Comparison of ENCODE assay signal across 15 cellular contexts in the genomic region with DNA sequence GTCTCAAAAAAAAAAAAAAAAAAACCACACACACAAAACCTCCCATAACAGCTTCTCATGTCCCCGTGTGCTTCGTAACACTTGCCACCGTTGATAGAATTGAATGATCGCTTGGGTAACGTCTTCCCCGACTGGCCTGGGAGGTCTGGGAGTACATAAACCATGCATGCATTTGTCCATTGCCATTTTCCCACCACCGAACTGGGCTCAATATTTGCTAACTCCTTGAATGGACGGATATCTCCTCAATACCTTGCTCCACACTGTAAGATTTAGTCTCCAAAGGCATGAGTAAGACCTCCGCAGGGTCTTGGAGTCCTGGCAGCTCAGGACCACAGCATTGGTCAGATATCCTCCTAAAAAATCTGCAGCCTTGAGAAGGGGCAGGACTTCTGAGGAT. TPM values are rescaled to one million over a fixed set of nuclear protein-coding genes. Genes with fewer than 3 reads are reported as not detected.
"Had no signal": no experiment of that assay in that cellular context is flagged by ENCODE, and none has a peak within 500 bp of the region (broad histone marks: within the 10 kb centered on the region; RNA-seq: fewer than 3 reads in every experiment).

No MANE protein-coding gene starts in this region.

- H3K4me3 Mint-ChIP-seq: activated CD4-positive, alpha-beta memory T cell treated with anti-CD3 and anti-CD28 coated beads, Interleukin-2, amount 10 ng/mL, durations not matched to agents 7 days and 5 days; activated T-helper 17 cell treated with anti-CD3 and anti-CD28 coated beads, Interleukin-2, amount 50 U/mL, for 72 hours; nephron progenitor cell; stimulated activated naive CD8-positive, alpha-beta T cell treated with anti-CD3 and anti-CD28 coated beads, Interleukin-15, amount 100 ng/mL, for 72 hours had no signal

- H3K9me3 Mint-ChIP-seq: activated CD4-positive, alpha-beta memory T cell treated with anti-CD3 and anti-CD28 coated beads, Interleukin-2, amount 10 ng/mL, durations not matched to agents 7 days and 5 days; activated T-helper 17 cell treated with anti-CD3 and anti-CD28 coated beads, Interleukin-2, amount 50 U/mL, for 72 hours; nephron progenitor cell; stimulated activated naive CD8-positive, alpha-beta T cell treated with anti-CD3 and anti-CD28 coated beads, Interleukin-15, amount 100 ng/mL, for 72 hours; T-cell had no signal

- H3K27ac ChIP-seq: right lobe of liver, SK-N-MC, testis, VCaP had no signal

- H3K9me3 ChIP-seq: right lobe of liver, testis had no signal

- H3K36me3 Mint-ChIP-seq: T-cell had no signal

- H3K36me3 ChIP-seq: right lobe of liver had no signal

- ATAC-seq: activated T-helper 17 cell treated with anti-CD3 and anti-CD28 coated beads, Interleukin-2, amount 50 U/mL, for 72 hours; esophagus mucosa; right lobe of liver; stimulated activated naive CD8-positive, alpha-beta T cell treated with anti-CD3 and anti-CD28 coated beads, Interleukin-15, amount 100 ng/mL, for 72 hours; T-cell had no signal

- H3K27ac Mint-ChIP-seq: activated CD4-positive, alpha-beta memory T cell treated with anti-CD3 and anti-CD28 coated beads, Interleukin-2, amount 10 ng/mL, durations not matched to agents 7 days and 5 days; activated T-helper 17 cell treated with anti-CD3 and anti-CD28 coated beads, Interleukin-2, amount 50 U/mL, for 72 hours; nephron progenitor cell; stimulated activated naive CD8-positive, alpha-beta T cell treated with anti-CD3 and anti-CD28 coated beads, Interleukin-15, amount 100 ng/mL, for 72 hours; T-cell had no signal

- H3K4me1 Mint-ChIP-seq: activated T-helper 17 cell treated with anti-CD3 and anti-CD28 coated beads, Interleukin-2, amount 50 U/mL, for 72 hours had no signal

- FAIRE-seq: endometrium, kidney had no signal

- H3K4me3 ChIP-seq: right lobe of liver, SK-N-MC, testis had no signal

- DNase-seq: activated CD4-positive, alpha-beta memory T cell treated with anti-CD3 and anti-CD28 coated beads, Interleukin-2, amount 10 ng/mL, durations not matched to agents 7 days and 5 days; activated naive CD4-positive, alpha-beta T cell treated with anti-CD3 and anti-CD28 coated beads, Interleukin-2, amount 50 U/mL, for 16 hours; amniotic stem cell; kidney; mesenchymal stem cell; nephron progenitor cell; T-cell; testis had no signal

- H3K27me3 ChIP-seq: right lobe of liver, testis had no signal

RNA-seq across cellular contexts. Expression of a gene that starts 26.6 kb away (rescaled TPM):
- total RNA-seq: activated CD4-positive, alpha-beta memory T cell treated with anti-CD3 and anti-CD28 coated beads, Interleukin-2, amount 10 ng/mL, durations not matched to agents 7 days and 5 days; activated T-helper 17 cell treated with anti-CD3 and anti-CD28 coated beads, Interleukin-2, amount 50 U/mL, for 72 hours; T-cell had no signal
